In genomic region chr12:124561231-124561630, GRCh38 we compare ENCODE assay signal across 1 cellular context.
TF ChIP-seq lines count a peak whose summit lies in the region.

No MANE protein-coding gene starts in this region.

TF ChIP-seq in H1, 55 proteins besides CTCF, POLR2A, EP300 and RAD21 (continued from another document):
- TF ChIP-seq BCL11A (IDR thresholded peaks at IDR 0.05; ENCODE audit: low read depth in 2 of 2, low read length in 2 of 2) (no peak), YY1 (IDR thresholded peaks at IDR 0.05; ENCODE audit: low read depth, low read length) (no peak), TEAD4 (IDR thresholded peaks at IDR 0.05; ENCODE audit: low read depth, low read length) (no peak), KDM5A (IDR thresholded peaks at IDR 0.05; ENCODE audit: low read length) (no peak), SRF (IDR thresholded peaks at IDR 0.05; ENCODE audit: low read depth, low read length) (no peak), CTBP2 (IDR thresholded peaks at IDR 0.05; ENCODE audit: borderline replicate concordance, insufficient read depth, insufficient read length, low read length) (no peak), TBP (IDR thresholded peaks at IDR 0.05; ENCODE audit: low read depth, low read length) (no peak), MAFK (IDR thresholded peaks at IDR 0.05; ENCODE audit: low read depth, low read length) (no peak), SIRT6 (IDR thresholded peaks at IDR 0.05; ENCODE audit: low read length) (no peak), ATF2 (IDR thresholded peaks at IDR 0.05; ENCODE audit: low read length) (no peak), BRCA1 (IDR thresholded peaks at IDR 0.05; ENCODE audit: low read depth, low read length) (no peak), CBX8 (IDR thresholded peaks at IDR 0.05; ENCODE audit: borderline replicate concordance, low read depth, low read length) (no peak)
TF ChIP-seq in H1: peak in this region for 0.
